ENCODE assay signal across 1 cellular context in the genomic region with DNA sequence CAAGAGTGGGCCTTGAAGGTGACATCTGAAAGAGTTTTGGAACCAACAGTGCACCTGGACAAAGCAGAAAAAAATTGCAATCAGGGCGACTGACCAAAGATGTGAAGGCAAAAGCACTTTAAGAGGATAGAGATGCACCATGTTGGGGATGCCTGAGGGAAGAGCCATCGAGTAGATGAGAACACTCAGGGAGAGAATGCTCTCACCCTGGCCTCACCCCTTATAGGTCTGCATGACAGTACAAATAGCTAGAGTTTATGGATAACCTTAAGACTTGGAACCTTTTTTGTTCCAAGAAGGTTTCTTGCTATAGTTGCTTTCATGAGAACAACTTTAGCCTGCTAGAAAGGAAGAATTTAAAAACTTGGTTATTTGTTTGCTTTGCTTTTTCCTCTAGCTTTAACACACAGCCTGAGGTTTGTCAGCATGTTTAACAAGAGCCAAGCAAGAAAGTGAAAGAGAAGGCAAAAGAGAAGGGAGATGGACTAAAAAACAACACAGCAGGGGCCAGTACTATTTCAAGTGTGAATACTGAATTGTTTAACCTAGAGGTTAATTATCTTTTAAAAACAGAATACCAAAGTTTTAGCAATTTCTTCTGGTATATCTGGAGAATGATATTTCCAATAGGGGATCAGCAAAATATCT.
TF ChIP-seq lines count a peak whose summit lies in the region.

No MANE protein-coding gene starts in this region.

TF ChIP-seq in GM23338, 12 proteins besides CTCF, POLR2A, EP300 and RAD21 (continued from another document):
- TF ChIP-seq CREB1 (CRISPR knock-in tag; IDR thresholded peaks at IDR 0.05; ENCODE audit: low read depth) = no peak
- TF ChIP-seq NANOG (IDR thresholded peaks at IDR 0.05; ENCODE audit: borderline replicate concordance) = no peak
- no peak for TF ChIP-seq EZH2phosphoT487 (IDR thresholded peaks at IDR 0.05; ENCODE audit: unreplicated experiment)
- no peak for TF ChIP-seq JUNB (IDR thresholded peaks at IDR 0.05; ENCODE audit: unreplicated experiment)
